ENCODE assay signal across 19 cellular contexts in the genomic region with DNA sequence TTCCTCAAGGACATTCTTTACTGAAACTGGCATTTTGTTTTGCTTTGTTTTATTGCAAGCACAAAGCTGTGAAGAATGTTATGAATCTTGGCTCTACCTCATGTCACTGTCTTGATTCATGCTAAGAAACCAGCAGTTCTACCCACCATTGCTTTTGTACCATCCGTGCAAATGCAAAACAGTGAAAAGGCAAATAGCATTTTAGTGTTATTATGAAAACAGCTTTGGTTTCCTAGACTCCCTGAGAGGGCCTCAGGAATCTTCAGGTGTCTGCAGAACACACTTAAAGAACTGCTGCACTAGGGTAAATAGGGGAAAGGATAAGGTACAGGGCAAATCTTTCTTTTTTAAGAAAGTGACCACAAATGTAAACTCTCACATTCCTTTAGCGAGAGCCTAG.
"Had no signal": no experiment of that assay in that cellular context is flagged by ENCODE, and none has a peak within 500 bp of the region (broad histone marks: within the 10 kb centered on the region; RNA-seq: fewer than 3 reads in every experiment).

No MANE protein-coding gene starts in this region.

- H3K9me3 ChIP-seq: neutrophil, vagina had no signal

- H3K9me3 Mint-ChIP-seq: activated CD4-positive, alpha-beta T cell treated with anti-CD3 and anti-CD28 coated beads, Interleukin-2, amount 10 ng/mL, durations not matched to agents 7 days and 5 days; activated naive CD4-positive, alpha-beta T cell treated with anti-CD3 and anti-CD28 coated beads for 36 hours; activated T-cell treated with anti-CD3 and anti-CD28 coated beads, Interleukin-2, amount 50 U/mL, for 24 hours; activated T-helper 2 cell treated with anti-CD3 and anti-CD28 coated beads, Interferon-gamma antibody, Interleukin-2, Interleukin-4, amounts not matched to agents 10 μg/mL and 5 μg/mL and 100 μg/mL, durations not matched to agents 14 hours and 24 hours and 36 hours; central memory CD8-positive, alpha-beta T cell; natural killer cell treated with Interleukin-12 subunit alpha and Interleukin-12 subunit beta and Interleukin-15 and Interleukin-18, amount 100 ng/mL, for 72 hours had no signal

- H3K4me3 Mint-ChIP-seq: activated CD4-positive, alpha-beta T cell treated with anti-CD3 and anti-CD28 coated beads, Interleukin-2, amount 10 ng/mL, durations not matched to agents 7 days and 5 days; activated CD8-positive, alpha-beta T cell treated with anti-CD3 and anti-CD28 coated beads, Interleukin-2, amount 10 ng/mL, durations not matched to agents 7 days and 5 days; activated naive CD4-positive, alpha-beta T cell treated with anti-CD3 and anti-CD28 coated beads for 36 hours; activated T-cell treated with anti-CD3 and anti-CD28 coated beads, Interleukin-2, amount 50 U/mL, for 24 hours; central memory CD8-positive, alpha-beta T cell; immature natural killer cell; natural killer cell treated with Interleukin-12 subunit alpha and Interleukin-12 subunit beta and Interleukin-15 and Interleukin-18, amount 100 ng/mL, for 72 hours had no signal

- H3K27ac ChIP-seq: gastroesophageal sphincter, heart left ventricle, neutrophil, tibial nerve, vagina had no signal

- H3K27me3 ChIP-seq: gastroesophageal sphincter, heart left ventricle, neutrophil, tibial nerve, vagina had no signal

- H3K4me1 Mint-ChIP-seq: activated CD4-positive, alpha-beta T cell treated with anti-CD3 and anti-CD28 coated beads, Interleukin-2, amount 10 ng/mL, durations not matched to agents 7 days and 5 days; central memory CD8-positive, alpha-beta T cell; immature natural killer cell had no signal

- H3K4me3 ChIP-seq: gastroesophageal sphincter, heart left ventricle, tibial nerve, vagina had no signal

- DNase-seq: activated CD4-positive, alpha-beta T cell treated with anti-CD3 and anti-CD28 coated beads, Interleukin-2, amount 10 ng/mL, durations not matched to agents 7 days and 5 days; activated CD8-positive, alpha-beta T cell treated with anti-CD3 and anti-CD28 coated beads, Interleukin-2, amount 10 ng/mL, durations not matched to agents 7 days and 5 days; activated naive CD4-positive, alpha-beta T cell treated with anti-CD3 and anti-CD28 coated beads for 36 hours; activated T-cell treated with anti-CD3 and anti-CD28 coated beads, Interleukin-2, amount 50 U/mL, for 24 hours; anterior cingulate cortex; cortex of kidney; heart left ventricle; immature natural killer cell; stimulated activated naive CD8-positive, alpha-beta T cell treated with anti-CD3 and anti-CD28 coated beads, Interleukin-15, Interleukin-2, amounts not matched to agents 100 U/mL and 50 U/mL, for 24 hours; substantia nigra; T-helper 1 cell; T1000 had no signal

- H3K36me3 Mint-ChIP-seq: immature natural killer cell; natural killer cell treated with Interleukin-12 subunit alpha and Interleukin-12 subunit beta and Interleukin-15 and Interleukin-18, amount 100 ng/mL, for 72 hours had no signal

- H3K36me3 ChIP-seq: gastroesophageal sphincter, heart left ventricle, neutrophil, vagina had no signal

- H3K4me1 ChIP-seq: gastroesophageal sphincter, heart left ventricle, tibial nerve, vagina had no signal

- H3K27me3 Mint-ChIP-seq: natural killer cell treated with Interleukin-12 subunit alpha and Interleukin-12 subunit beta and Interleukin-15 and Interleukin-18, amount 100 ng/mL, for 72 hours had no signal

- H3K27ac Mint-ChIP-seq: activated CD4-positive, alpha-beta T cell treated with anti-CD3 and anti-CD28 coated beads, Interleukin-2, amount 10 ng/mL, durations not matched to agents 7 days and 5 days; activated CD8-positive, alpha-beta T cell treated with anti-CD3 and anti-CD28 coated beads, Interleukin-2, amount 10 ng/mL, durations not matched to agents 7 days and 5 days; activated naive CD4-positive, alpha-beta T cell treated with anti-CD3 and anti-CD28 coated beads for 36 hours; activated T-cell treated with anti-CD3 and anti-CD28 coated beads, Interleukin-2, amount 50 U/mL, for 24 hours; activated T-helper 2 cell treated with anti-CD3 and anti-CD28 coated beads, Interferon-gamma antibody, Interleukin-2, Interleukin-4, amounts not matched to agents 10 μg/mL and 5 μg/mL and 100 μg/mL, durations not matched to agents 14 hours and 24 hours and 36 hours; immature natural killer cell; natural killer cell treated with Interleukin-12 subunit alpha and Interleukin-12 subunit beta and Interleukin-15 and Interleukin-18, amount 100 ng/mL, for 72 hours had no signal
